ENCODE assay signal across 21 cellular contexts in genomic region chr14:89110110-89110509, GRCh38.
A peak's percentile ranks its signal among the peaks of the same experiment; 100 is the strongest.
DNase-seq lines count a peak whose midpoint lies in the region; ATAC-seq and TF ChIP-seq lines count a peak whose summit lies in the region.
"Had no signal": no experiment of that assay in that cellular context is flagged by ENCODE, and none has a peak within 500 bp of the region (broad histone marks: within the 10 kb centered on the region; RNA-seq: fewer than 3 reads in every experiment).

No MANE protein-coding gene starts in this region.

- H3K4me2 ChIP-seq in MM.1S (ENCODE audit: low read depth, low read length) = no peak overlapping the region
- H3K4me2 ChIP-seq: BLaER1 had no signal

- no peaks in the 10 kb centered on the region for H3K9me3 Mint-ChIP-seq in activated CD8-positive, alpha-beta T cell treated with anti-CD3 and anti-CD28 coated beads for 36 hours
- H3K9me3 Mint-ChIP-seq in activated CD8-positive, alpha-beta T cell treated with anti-CD3 and anti-CD28 coated beads, Interleukin-2, amount 10 ng/mL, durations not matched to agents 7 days and 5 days (ENCODE audit: insufficient read depth) = no peaks in the 10 kb centered on the region
- H3K9me3 Mint-ChIP-seq: CD8-positive, alpha-beta T cell; HFFc6 had no signal

- H3K4me3 Mint-ChIP-seq in activated CD8-positive, alpha-beta T cell treated with anti-CD3 and anti-CD28 coated beads for 36 hours = no peak overlapping the region
- H3K4me3 Mint-ChIP-seq in activated CD8-positive, alpha-beta T cell treated with anti-CD3 and anti-CD28 coated beads, Interleukin-2, amount 10 ng/mL, durations not matched to agents 7 days and 5 days = no peak overlapping the region
- H3K4me3 Mint-ChIP-seq: B cell; CD4-positive, CD25-positive, alpha-beta regulatory T cell; CD8-positive, alpha-beta T cell; HFFc6 had no signal

- H4K20me1 ChIP-seq in MM.1S (ENCODE audit: insufficient read depth, low read length) = no peaks in the 10 kb centered on the region
- H4K20me1 ChIP-seq: BLaER1 had no signal

- H3K27me3 Mint-ChIP-seq in activated CD8-positive, alpha-beta T cell treated with anti-CD3 and anti-CD28 coated beads for 36 hours = peaks cover 4% of the 10 kb centered on the region
- peaks cover 2% of the 10 kb centered on the region for H3K27me3 Mint-ChIP-seq in activated CD8-positive, alpha-beta T cell treated with anti-CD3 and anti-CD28 coated beads, Interleukin-2, amount 10 ng/mL, durations not matched to agents 7 days and 5 days (ENCODE audit: low read depth)

- H3K4me1 ChIP-seq in MM.1S (ENCODE audit: low read length) = no peaks in the 10 kb centered on the region
- H3K4me1 ChIP-seq: Caco-2, HAP-1 had no signal

- H3K27me3 ChIP-seq in MM.1S (replicated peaks; ENCODE audit: insufficient read depth, low read length) = no peaks in the 10 kb centered on the region
- H3K27me3 ChIP-seq: BLaER1 had no signal

- no peaks in the 10 kb centered on the region for H3K36me3 ChIP-seq in MM.1S (replicated peaks; ENCODE audit: insufficient read depth, low read length)
- H3K36me3 ChIP-seq: BLaER1, HAP-1 had no signal

- H3K27ac Mint-ChIP-seq in activated CD8-positive, alpha-beta T cell treated with anti-CD3 and anti-CD28 coated beads for 36 hours = no peak overlapping the region
- no peak overlapping the region for H3K27ac Mint-ChIP-seq in activated CD8-positive, alpha-beta T cell treated with anti-CD3 and anti-CD28 coated beads, Interleukin-2, amount 10 ng/mL, durations not matched to agents 7 days and 5 days
- H3K27ac Mint-ChIP-seq: B cell; CD4-positive, CD25-positive, alpha-beta regulatory T cell; CD8-positive, alpha-beta T cell; HFFc6 had no signal

- peak; percentile 17 for ATAC-seq in activated CD8-positive, alpha-beta T cell treated with anti-CD3 and anti-CD28 coated beads for 36 hours
- ATAC-seq in activated CD8-positive, alpha-beta T cell treated with anti-CD3 and anti-CD28 coated beads, Interleukin-2, amount 10 ng/mL, durations not matched to agents 7 days and 5 days = no peak
- no peak for ATAC-seq in HG03135 (IDR thresholded peaks at IDR 0.05; ENCODE audit: unreplicated experiment)
- ATAC-seq: CD8-positive, alpha-beta T cell; GM12878 had no signal

- H3K9me2 ChIP-seq in MM.1S (replicated peaks; ENCODE audit: insufficient read depth, low read length) = no peaks in the 10 kb centered on the region

- H2AFZ ChIP-seq in MM.1S (ENCODE audit: low read length) = no peak overlapping the region

- TF ChIP-seq CTCF in activated CD8-positive, alpha-beta T cell treated with anti-CD3 and anti-CD28 coated beads for 36 hours (IDR thresholded peaks at IDR 0.05) = no peak
- TF ChIP-seq CTCF in MM.1S (IDR thresholded peaks at IDR 0.05; ENCODE audit: low read length) = no peak

- peak; percentile 3 for DNase-seq in activated CD8-positive, alpha-beta T cell treated with anti-CD3 and anti-CD28 coated beads for 36 hours
- no peak for DNase-seq in activated CD8-positive, alpha-beta T cell treated with anti-CD3 and anti-CD28 coated beads, Interleukin-2, amount 10 ng/mL, durations not matched to agents 7 days and 5 days
- DNase-seq in MM.1S (peak; percentile 36), RPMI8226 (peak; percentile 8), DMS79 treated with DMSO at 0.1 percent for 48 hours (lab: John Stamatoyannopoulos, UW) (no peak), middle frontal gyrus (ENCODE audit: extremely low spot score, low spot score) (no peak)
- DNase-seq: Caco-2; CD4-positive, CD25-positive, alpha-beta regulatory T cell; CD8-positive, alpha-beta T cell; DMS153; EL; GDM1; GOT3; HFFc6 had no signal

- POLR2A ChIA-PET in activated CD8-positive, alpha-beta T cell treated with anti-CD3 and anti-CD28 coated beads for 36 hours (lab: Charles Lee) = no interaction called here
- POLR2A ChIA-PET in activated CD8-positive, alpha-beta T cell treated with anti-CD3 and anti-CD28 coated beads, Interleukin-2, amount 10 ng/mL, durations not matched to agents 7 days and 5 days (lab: Charles Lee) = no interaction called here

- no peak overlapping the region for H3K27ac ChIP-seq in MM.1S (ENCODE audit: low read length)
- H3K27ac ChIP-seq: 22Rv1, BLaER1, C4-2B had no signal

- no peaks in the 10 kb centered on the region for H3F3A ChIP-seq in MM.1S (ENCODE audit: insufficient read depth, low read length)

- H3K79me2 ChIP-seq in MM.1S (ENCODE audit: low read length) = no peaks in the 10 kb centered on the region

- no peak overlapping the region for H3K9ac ChIP-seq in MM.1S (ENCODE audit: low read length)
- H3K9ac ChIP-seq: BLaER1 had no signal

- H3K4me3 ChIP-seq in MM.1S (ENCODE audit: low read length) = no peak overlapping the region
- H3K4me3 ChIP-seq: BLaER1, GM12878, HAP-1 had no signal

- CTCF ChIA-PET in activated CD8-positive, alpha-beta T cell treated with anti-CD3 and anti-CD28 coated beads for 36 hours (lab: Charles Lee) = no interaction called here
- CTCF ChIA-PET in activated CD8-positive, alpha-beta T cell treated with anti-CD3 and anti-CD28 coated beads, Interleukin-2, amount 10 ng/mL, durations not matched to agents 7 days and 5 days (lab: Charles Lee) = no interaction called here

- no peaks in the 10 kb centered on the region for H3K36me3 Mint-ChIP-seq in activated CD8-positive, alpha-beta T cell treated with anti-CD3 and anti-CD28 coated beads for 36 hours (ENCODE audit: low read depth)
- no peaks in the 10 kb centered on the region for H3K36me3 Mint-ChIP-seq in activated CD8-positive, alpha-beta T cell treated with anti-CD3 and anti-CD28 coated beads, Interleukin-2, amount 10 ng/mL, durations not matched to agents 7 days and 5 days (ENCODE audit: low read depth)
- H3K36me3 Mint-ChIP-seq: CD4-positive, CD25-positive, alpha-beta regulatory T cell; CD8-positive, alpha-beta T cell had no signal

- no peaks in the 10 kb centered on the region for H3K4me1 Mint-ChIP-seq in activated CD8-positive, alpha-beta T cell treated with anti-CD3 and anti-CD28 coated beads for 36 hours (ENCODE audit: low read depth)
- no peaks in the 10 kb centered on the region for H3K4me1 Mint-ChIP-seq in activated CD8-positive, alpha-beta T cell treated with anti-CD3 and anti-CD28 coated beads, Interleukin-2, amount 10 ng/mL, durations not matched to agents 7 days and 5 days (ENCODE audit: low read depth)
- H3K4me1 Mint-ChIP-seq: B cell; CD4-positive, CD25-positive, alpha-beta regulatory T cell had no signal

- intact Hi-C loops in activated CD8-positive, alpha-beta T cell treated with anti-CD3 and anti-CD28 coated beads for 36 hours (cut with micrococcal nuclease) = no loop called here

- H3K9me3 ChIP-seq in MM.1S (replicated peaks; ENCODE audit: insufficient read depth, low read length) = no peaks in the 10 kb centered on the region
- H3K9me3 ChIP-seq: Caco-2, HAP-1 had no signal

Comparison
In these comparisons a context has a peak if more than half of its experiments do, and no peak if none do; other contexts are left out.
1. DNase-seq: peak in activated CD8-positive, alpha-beta T cell treated with anti-CD3 and anti-CD28 coated beads for 36 hours (single experiment), MM.1S (single experiment) and RPMI8226 (single experiment); none in activated CD8-positive, alpha-beta T cell treated with anti-CD3 and anti-CD28 coated beads, Interleukin-2, amount 10 ng/mL, durations not matched to agents 7 days and 5 days (single experiment), DMS79 treated with DMSO at 0.1 percent for 48 hours (single experiment) and middle frontal gyrus (single experiment).